ENCODE assay signal across 29 cellular contexts in genomic region chr19:55324705-55325104, GRCh38. TPM values are rescaled to one million over a fixed set of nuclear protein-coding genes. Genes with fewer than 3 reads are reported as not detected.
DNase-seq lines count a peak whose midpoint lies in the region; ATAC-seq and TF ChIP-seq lines count a peak whose summit lies in the region.
"Had no signal": no experiment of that assay in that cellular context is flagged by ENCODE, and none has a peak within 500 bp of the region (broad histone marks: within the 10 kb centered on the region; RNA-seq: fewer than 3 reads in every experiment).

No MANE protein-coding gene starts in this region.

- H3K4me1 ChIP-seq in mucosa of rectum (ENCODE audit: control insufficient read depth in 2 of 2, insufficient read depth in 2 of 2, low read length in 2 of 2), result peaks cover 19 to 23% of the 10 kb centered on the region in 2 donors
- peaks cover 0 to 3% of the 10 kb centered on the region in 2 donors for H3K4me1 ChIP-seq in thoracic aorta (ENCODE audit: control insufficient read depth in 1 of 2, low read depth in 2 of 2)
- H3K4me1 ChIP-seq: foreskin keratinocyte had no signal

- intact Hi-C loops in posterior vena cava (cut with DNase I), result loop anchor here in 1 of 2 donors (5.0 kb wide), 1 partner anchor 1318 kb away; the partner anchor contains the start of gene SMIM17

- H3K9me3 ChIP-seq in T-helper 17 cell (ENCODE audit: control insufficient read depth, low read length, poor library complexity, severe bottlenecking) (no peaks in the 10 kb centered on the region), mucosa of rectum (ENCODE audit: control insufficient read depth in 2 of 2, low read length in 2 of 2) (no peaks in the 10 kb centered on the region), thoracic aorta (no peaks in the 10 kb centered on the region)
- H3K9me3 ChIP-seq: SJSA1, tibial artery had no signal

- TF ChIP-seq CTCF in thoracic aorta (IDR thresholded peaks at IDR 0.05), result no peak

- H3K9ac ChIP-seq in mucosa of rectum (ENCODE audit: low read depth in 1 of 2, low read length in 2 of 2), result no peak overlapping the region

- peaks cover 7% of the 10 kb centered on the region for H3K27me3 Mint-ChIP-seq in T-helper 2 cell treated with Interferon-gamma antibody and Interleukin-4, amounts not matched to agents 5 μg/mL and 100 μg/mL, for 36 hours (ENCODE audit: low read depth)
- H3K27me3 Mint-ChIP-seq in T-helper 17 cell, result peaks cover 25% of the 10 kb centered on the region

- H3K27me3 ChIP-seq in mucosa of rectum (ENCODE audit: control insufficient read depth in 2 of 2, insufficient read depth in 2 of 2, low read length in 2 of 2) (no peaks in the 10 kb centered on the region), thoracic aorta (replicated peaks; ENCODE audit: insufficient read depth) (no peaks in the 10 kb centered on the region)
- H3K27me3 ChIP-seq: hepatocyte, SJSA1 had no signal

- peak overlapping the region; percentile 3 for H3K4me3 Mint-ChIP-seq in T-helper 2 cell treated with Interferon-gamma antibody and Interleukin-4, amounts not matched to agents 5 μg/mL and 100 μg/mL, for 36 hours
- peak overlapping the region; percentile 33 for H3K4me3 Mint-ChIP-seq in T-helper 17 cell
- H3K4me3 Mint-ChIP-seq: activated CD4-positive, alpha-beta T cell treated with anti-CD3 and anti-CD28 coated beads for 36 hours; effector memory CD8-positive, alpha-beta T cell; T-cell had no signal

- H3K4me3 ChIP-seq in mucosa of rectum (ENCODE audit: low read length in 2 of 2) (no peak overlapping the region), thoracic aorta (peak overlapping the region; percentile 32)
- H3K4me3 ChIP-seq: hepatocyte, SJSA1, tibial artery had no signal

- peaks cover 10% of the 10 kb centered on the region for H3K4me1 Mint-ChIP-seq in T-helper 2 cell treated with Interferon-gamma antibody and Interleukin-4, amounts not matched to agents 5 μg/mL and 100 μg/mL, for 36 hours (ENCODE audit: low read depth)
- H3K4me1 Mint-ChIP-seq in T-helper 17 cell, result peaks cover 8% of the 10 kb centered on the region
- H3K4me1 Mint-ChIP-seq: activated CD4-positive, alpha-beta T cell treated with anti-CD3 and anti-CD28 coated beads for 36 hours; T-cell had no signal

- no peak for DNase-seq in T-helper 2 cell treated with Interferon-gamma antibody and Interleukin-4, amounts not matched to agents 5 μg/mL and 100 μg/mL, for 36 hours (ENCODE audit: low spot score)
- DNase-seq in T-helper 2 cell, result no peak
- DNase-seq in T-helper 17 cell, result no peak
- no peak for DNase-seq in thoracic aorta (ENCODE audit: low spot score)
- no peak for DNase-seq in UCSD-AML1 (lab: John Stamatoyannopoulos, UW; ENCODE audit: unreplicated experiment)
- no peak for DNase-seq in activated T-cell treated with anti-CD3 and anti-CD28 coated beads, Interleukin-2, amount 50 U/mL, for 1 hour
- DNase-seq in posterior vena cava (ENCODE audit: low spot score), result no peak
- DNase-seq: activated CD4-positive, alpha-beta T cell treated with anti-CD3 and anti-CD28 coated beads for 36 hours; activated naive CD4-positive, alpha-beta T cell treated with anti-CD3 and anti-CD28 coated beads, Interleukin-2, amount 50 U/mL, for 16 hours; DMS53; effector memory CD8-positive, alpha-beta T cell; foreskin keratinocyte; NCI-H1092 treated with DMSO at 0.1 percent for 48 hours; NCI-H2029; NCI-H2227 treated with DMSO at 0.1 percent for 48 hours; NCI-H69; stimulated activated CD4-positive, alpha-beta T cell treated with anti-CD3 and anti-CD28 coated beads, Interleukin-12 subunit alpha, Interleukin-12 subunit beta, amount 100 ng/mL, for 4 hours; stimulated activated CD4-positive, alpha-beta T cell treated with anti-CD3 and anti-CD28 coated beads, Interleukin-4, amount 100 ng/mL, for 24 hours; stimulated activated naive CD4-positive, alpha-beta T cell; T-cell; tibial artery had no signal

- no peaks in the 10 kb centered on the region for H3K36me3 Mint-ChIP-seq in T-helper 2 cell treated with Interferon-gamma antibody and Interleukin-4, amounts not matched to agents 5 μg/mL and 100 μg/mL, for 36 hours (ENCODE audit: low read depth)
- H3K36me3 Mint-ChIP-seq in T-helper 17 cell (ENCODE audit: low read depth), result no peaks in the 10 kb centered on the region
- H3K36me3 Mint-ChIP-seq: T-cell had no signal

- H3K36me3 ChIP-seq in mucosa of rectum (ENCODE audit: control insufficient read depth in 2 of 2, insufficient read depth in 2 of 2, low read length in 2 of 2), result no peaks in the 10 kb centered on the region
- no peaks in the 10 kb centered on the region for H3K36me3 ChIP-seq in thoracic aorta
- H3K36me3 ChIP-seq: SJSA1, tibial artery had no signal

- ATAC-seq in T-helper 17 cell, result no peak
- no peak for ATAC-seq in thoracic aorta (ENCODE audit: insufficient number of reproducible peaks, low FRiP score, low read depth)
- ATAC-seq: activated CD4-positive, alpha-beta T cell treated with anti-CD3 and anti-CD28 coated beads for 36 hours; effector memory CD8-positive, alpha-beta T cell; esophagus mucosa; foreskin keratinocyte; T-cell had no signal

- peak overlapping the region; percentile 38 to 41 for H3K27ac ChIP-seq in mucosa of rectum (ENCODE audit: low read depth in 2 of 2, low read length in 2 of 2)
- peak overlapping the region in 1 of 2 donors; percentile 12 for H3K27ac ChIP-seq in thoracic aorta
- H3K27ac ChIP-seq: 22Rv1, foreskin keratinocyte, hepatocyte, SJSA1, tibial artery had no signal

- H3K27ac Mint-ChIP-seq in T-helper 2 cell treated with Interferon-gamma antibody and Interleukin-4, amounts not matched to agents 5 μg/mL and 100 μg/mL, for 36 hours, result no peak overlapping the region
- H3K27ac Mint-ChIP-seq in T-helper 17 cell, result no peak overlapping the region
- H3K27ac Mint-ChIP-seq: activated CD4-positive, alpha-beta T cell treated with anti-CD3 and anti-CD28 coated beads for 36 hours; T-cell had no signal

- H3K9me3 Mint-ChIP-seq in T-helper 2 cell treated with Interferon-gamma antibody and Interleukin-4, amounts not matched to agents 5 μg/mL and 100 μg/mL, for 36 hours, result no peaks in the 10 kb centered on the region
- H3K9me3 Mint-ChIP-seq: effector memory CD8-positive, alpha-beta T cell; T-cell had no signal

RNA-seq across cellular contexts. Expression of gene TMEM150B, which starts 0.4 kb away (rescaled TPM):
- under 1 TPM in 1 of 2 donors, not detected in 1; 0.75 TPM for total RNA-seq in T-helper 17 cell
- total RNA-seq in thoracic aorta, result 1 to 10 TPM in 1 of 2 donors, not detected in 1; 6.8 TPM
- 1 to 10 TPM; 1.9 to 5.4 TPM for total RNA-seq in posterior vena cava
- total RNA-seq: activated CD4-positive, alpha-beta T cell treated with anti-CD3 and anti-CD28 coated beads for 36 hours; bronchial epithelial cell; esophagus mucosa; foreskin keratinocyte; SJSA1 had no signal

RNA-seq across cellular contexts. Expression of gene KMT5C, which starts 15.0 kb away (rescaled TPM):
- total RNA-seq in T-helper 17 cell (100 to 1,000 TPM in 1 of 2 donors, 10 to 100 TPM in 1; 66.6 to 103 TPM), thoracic aorta (10 to 100 TPM; 10.2 to 25.2 TPM), posterior vena cava (1 to 10 TPM; 3.9 to 6.3 TPM)

RNA-seq across cellular contexts. Expression of gene COX6B2, which starts 29.8 kb away (rescaled TPM):
- total RNA-seq in T-helper 17 cell (1 to 10 TPM in 1 of 2 donors, under 1 TPM in 1; 0.62 to 1.4 TPM), thoracic aorta (not detected), posterior vena cava (1 to 10 TPM in 1 of 2 donors, not detected in 1; 1.3 TPM)
- total RNA-seq: liver, mucosa of gallbladder had no signal

RNA-seq across cellular contexts. Expression of gene GARIN5B, which starts 38.4 kb away (rescaled TPM):
- total RNA-seq in T-helper 17 cell, result under 1 TPM in 1 of 2 donors, not detected in 1; 0.07 TPM
- total RNA-seq in thoracic aorta, result not detected
- total RNA-seq in posterior vena cava, result not detected
- total RNA-seq: activated CD4-positive, alpha-beta T cell treated with anti-CD3 and anti-CD28 coated beads for 36 hours; bronchial epithelial cell; esophagus mucosa; foreskin keratinocyte; hepatocyte; liver; mucosa of gallbladder; T-cell had no signal

RNA-seq across cellular contexts. Expression of gene BRSK1, which starts 40.9 kb away (rescaled TPM):
- total RNA-seq in T-helper 17 cell (1 to 10 TPM; 3.0 to 7.4 TPM), thoracic aorta (10 to 100 TPM; 10.8 to 16.7 TPM), posterior vena cava (1 to 10 TPM; 7.2 to 9.2 TPM)
